21 cellular contexts compared by ENCODE assay signal in the genomic region with DNA sequence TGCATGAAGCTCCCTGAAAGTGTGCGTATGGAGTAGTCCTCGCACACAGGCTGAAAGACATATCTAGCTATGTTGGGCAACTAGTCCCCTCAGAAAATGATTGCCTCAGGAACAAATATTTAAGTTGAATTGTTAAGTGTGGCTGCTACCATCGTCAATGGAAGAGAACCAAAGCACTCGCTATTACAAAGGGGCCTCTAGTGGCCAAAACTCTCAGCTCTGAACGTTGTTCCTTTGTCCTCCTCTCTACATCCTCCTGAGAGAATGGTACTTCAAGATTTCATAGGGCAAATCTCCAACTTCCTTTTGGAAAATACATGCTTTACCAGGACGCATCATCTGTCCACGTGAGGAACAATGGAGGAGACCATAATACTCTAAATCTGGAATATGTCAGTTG.
"Had no signal": no experiment of that assay in that cellular context is flagged by ENCODE, and none has a peak within 500 bp of the region (broad histone marks: within the 10 kb centered on the region; RNA-seq: fewer than 3 reads in every experiment).

No MANE protein-coding gene starts in this region.

- ATAC-seq: activated T-cell treated with anti-CD3 and anti-CD28 coated beads, Interleukin-2, amount 50 U/mL, for 4 hours; left colon; stimulated activated naive B cell treated with anti-CD40 and anti-IgM and Interleukin-4, amounts not matched to agents 10 μg/mL and 1 μg/mL and 100 μg/mL, for 72 hours; upper lobe of right lung had no signal

- H3K79me2 ChIP-seq: hepatocyte had no signal

- H3K36me3 ChIP-seq: esophagus squamous epithelium, sigmoid colon, upper lobe of right lung had no signal

- DNase-seq: activated CD4-positive, alpha-beta T cell treated with anti-CD3 and anti-CD28 coated beads, Interleukin-2, amount 50 U/mL, for 1 hour; activated CD4-positive, CD25-positive, alpha-beta regulatory T cell treated with anti-CD3 and anti-CD28 coated beads, Interleukin-2, amount 50 U/mL, for 72 hours; activated CD8-positive, alpha-beta memory T cell treated with anti-CD3 and anti-CD28 coated beads, Interleukin-2, amount 50 U/mL, for 4 hours; activated naive CD4-positive, alpha-beta T cell treated with anti-CD3 and anti-CD28 coated beads, Interleukin-2, amount 50 U/mL, for 16 hours; activated T-cell treated with anti-CD3 and anti-CD28 coated beads, Interleukin-2, amount 50 U/mL, for 4 hours; aorta; cortex of kidney; esophagus squamous epithelium; islet precursor cell; left colon; occipital lobe; posterior cingulate gyrus; sigmoid colon; stimulated activated naive B cell treated with anti-CD40 and anti-IgM and Interleukin-4, amounts not matched to agents 10 μg/mL and 1 μg/mL and 100 μg/mL, for 72 hours; T-helper 1 cell; T1000; upper lobe of right lung had no signal

- H3K9me3 Mint-ChIP-seq: mesothelial cell of epicardium, nephron had no signal

- H3K4me1 Mint-ChIP-seq: mesothelial cell of epicardium; nephron; stimulated activated naive B cell treated with anti-CD40 and anti-IgM and Interleukin-4, amounts not matched to agents 10 μg/mL and 1 μg/mL and 100 μg/mL, for 72 hours had no signal

- H3K27ac Mint-ChIP-seq: mesothelial cell of epicardium; nephron; stimulated activated naive B cell treated with anti-CD40 and anti-IgM and Interleukin-4, amounts not matched to agents 10 μg/mL and 1 μg/mL and 100 μg/mL, for 72 hours had no signal

- H3K27me3 ChIP-seq: esophagus squamous epithelium, hepatocyte, sigmoid colon, upper lobe of right lung had no signal

- H2AFZ ChIP-seq: hepatocyte had no signal

- H3K4me3 ChIP-seq: esophagus squamous epithelium, hepatocyte, lung, sigmoid colon, upper lobe of right lung had no signal

- H3K4me1 ChIP-seq: esophagus squamous epithelium, sigmoid colon, upper lobe of right lung had no signal

- H3K9me3 ChIP-seq: esophagus squamous epithelium, sigmoid colon, upper lobe of right lung had no signal

- H3K4me2 ChIP-seq: hepatocyte had no signal

- H3K4me3 Mint-ChIP-seq: activated T-cell treated with anti-CD3 and anti-CD28 coated beads, Interleukin-2, amount 50 U/mL, for 4 hours; mesothelial cell of epicardium; nephron; stimulated activated naive B cell treated with anti-CD40 and anti-IgM and Interleukin-4, amounts not matched to agents 10 μg/mL and 1 μg/mL and 100 μg/mL, for 72 hours had no signal

- H3K27me3 Mint-ChIP-seq: stimulated activated naive B cell treated with anti-CD40 and anti-IgM and Interleukin-4, amounts not matched to agents 10 μg/mL and 1 μg/mL and 100 μg/mL, for 72 hours had no signal

- H3K36me3 Mint-ChIP-seq: mesothelial cell of epicardium; stimulated activated naive B cell treated with anti-CD40 and anti-IgM and Interleukin-4, amounts not matched to agents 10 μg/mL and 1 μg/mL and 100 μg/mL, for 72 hours had no signal

- H3K27ac ChIP-seq: esophagus squamous epithelium, hepatocyte, sigmoid colon, upper lobe of right lung had no signal
